4 cellular contexts compared by ENCODE assay signal in genomic region chr9:112856843-112857242, GRCh38.
TF ChIP-seq lines count a peak whose summit lies in the region.

No MANE protein-coding gene starts in this region.

TF ChIP-seq in SK-N-SH, 30 proteins besides CTCF, POLR2A, EP300 and RAD21 (continued from another document):
- no peak for TF ChIP-seq TEAD4 (IDR thresholded peaks at IDR 0.05; ENCODE audit: borderline replicate concordance, insufficient read depth)
- no peak for TF ChIP-seq IRF3 (IDR thresholded peaks at IDR 0.05; ENCODE audit: low read depth, low read length)
- TF ChIP-seq MXI1 (IDR thresholded peaks at IDR 0.05; ENCODE audit: low read depth, low read length), result no peak
- TF ChIP-seq TAF1 (IDR thresholded peaks at IDR 0.05; ENCODE audit: borderline replicate concordance, low read depth, low read length), result no peak
- TF ChIP-seq POLR2AphosphoS5 (IDR thresholded peaks at IDR 0.05; ENCODE audit: low read depth, low read length), result no peak
- TF ChIP-seq MAX (IDR thresholded peaks at IDR 0.05; ENCODE audit: low read depth), result no peak
- TF ChIP-seq SMC3 (IDR thresholded peaks at IDR 0.05; ENCODE audit: low read depth, low read length), result no peak
- no peak for TF ChIP-seq RFX5 (IDR thresholded peaks at IDR 0.05; ENCODE audit: low read length)
- no peak for TF ChIP-seq GABPA (IDR thresholded peaks at IDR 0.05; ENCODE audit: low read depth)
- no peak for TF ChIP-seq ELF1 (IDR thresholded peaks at IDR 0.05)
- no peak for TF ChIP-seq NRF1 (IDR thresholded peaks at IDR 0.05; ENCODE audit: low read depth, low read length)

TF ChIP-seq in SK-N-SH treated with all-trans-retinoic acid at 6 μM for 48 hours, 23 proteins besides CTCF, POLR2A, EP300 and RAD21 (continued from another document):
- TF ChIP-seq CREB5 (CRISPR knock-in tag; IDR thresholded peaks at IDR 0.05; ENCODE audit: low read depth) (no peak), TOX (CRISPR knock-in tag; IDR thresholded peaks at IDR 0.05; ENCODE audit: borderline replicate concordance) (no peak), CSDC2 (CRISPR knock-in tag; IDR thresholded peaks at IDR 0.05) (no peak), TCF4 (CRISPR knock-in tag; IDR thresholded peaks at IDR 0.05; ENCODE audit: borderline replicate concordance) (no peak)

TF ChIP-seq in HEK293, 187 proteins besides CTCF, POLR2A, EP300 and RAD21:
- TF ChIP-seq ZBTB6 (tag by site-specific recombination; IDR thresholded peaks at IDR 0.05) (0 out of 2 replicates have a peak, but pooled peaks have one; percentile 8), ZNF214 (tag by site-specific recombination; IDR thresholded peaks at IDR 0.05; ENCODE audit: borderline replicate concordance) (no peak), PRDM1 (tag by site-specific recombination; IDR thresholded peaks at IDR 0.05) (no peak), ZNF785 (tag by site-specific recombination; IDR thresholded peaks at IDR 0.05) (no peak)
TF ChIP-seq in HEK293: peak in this region for 1.

TF ChIP-seq in WTC11, 78 proteins besides CTCF, POLR2A, EP300 and RAD21 (continued from another document):
- TF ChIP-seq KAT7 (CRISPR knock-in tag; IDR thresholded peaks at IDR 0.05; ENCODE audit: borderline replicate concordance) (no peak), ARID4B (CRISPR knock-in tag; IDR thresholded peaks at IDR 0.05; ENCODE audit: borderline replicate concordance) (no peak), ELF4 (CRISPR knock-in tag; IDR thresholded peaks at IDR 0.05; ENCODE audit: low read depth) (no peak), ZNF121 (CRISPR knock-in tag; IDR thresholded peaks at IDR 0.05) (no peak), OVOL2 (CRISPR knock-in tag; IDR thresholded peaks at IDR 0.05; ENCODE audit: borderline replicate concordance) (no peak)
